16 cellular contexts compared by ENCODE assay signal in genomic region chr5:97078958-97079357, GRCh38.
DNase-seq lines count a peak whose midpoint lies in the region; ATAC-seq and TF ChIP-seq lines count a peak whose summit lies in the region.
"Had no signal": no experiment of that assay in that cellular context is flagged by ENCODE, and none has a peak within 500 bp of the region (broad histone marks: within the 10 kb centered on the region; RNA-seq: fewer than 3 reads in every experiment).

No MANE protein-coding gene starts in this region.

- H3K79me2 ChIP-seq in SK-N-SH (ENCODE audit: insufficient read depth) = no peaks in the 10 kb centered on the region

- H3K4me1 ChIP-seq in cardiac muscle cell (ENCODE audit: low read depth) (peaks cover 13% of the 10 kb centered on the region), SK-N-SH (ENCODE audit: control insufficient read depth in 1 of 2, insufficient read depth in 2 of 2, low read depth in 1 of 2, low read length in 1 of 2) (no peaks in the 10 kb centered on the region)

- CTCF ChIA-PET in SK-N-SH (lab: Yijun Ruan, JAX) = no interaction called here

- no peak for TF ChIP-seq RAD21 in SK-N-SH (IDR thresholded peaks at IDR 0.05; ENCODE audit: low read length)

- no peaks in the 10 kb centered on the region for H3K9me2 ChIP-seq in SK-N-SH

- TF ChIP-seq EP300 in SK-N-SH (IDR thresholded peaks at IDR 0.05; ENCODE audit: borderline replicate concordance in 1 of 2, low read depth in 1 of 2, low read length in 1 of 2) = no peak

- TF ChIP-seq CTCF in cardiac muscle cell (IDR thresholded peaks at IDR 0.05; ENCODE audit: low read depth, low read length) (no peak), fibroblast of mammary gland (conservative IDR thresholded peaks at IDR 0.05; ENCODE audit: control insufficient read depth, insufficient read depth, low read depth, low read length) (no peak), SK-N-SH (IDR thresholded peaks at IDR 0.05) (no peak)

- ATAC-seq in GM18868 (IDR thresholded peaks at IDR 0.05; ENCODE audit: unreplicated experiment) (no peak), HG02885 (IDR thresholded peaks at IDR 0.05; ENCODE audit: poor library complexity, unreplicated experiment) (no peak)

- H2AFZ ChIP-seq in SK-N-SH (ENCODE audit: low read depth) = no peak overlapping the region

- no peaks in the 10 kb centered on the region for H3F3A ChIP-seq in SK-N-SH (replicated peaks; ENCODE audit: insufficient read depth)

- intact Hi-C loops in cardiac septum (cut with DNase I) = no loop called here

- H3K27me3 ChIP-seq in cardiac muscle cell = no peaks in the 10 kb centered on the region
- no peaks in the 10 kb centered on the region for H3K27me3 ChIP-seq in SK-N-SH (ENCODE audit: insufficient read depth)

- POLR2A ChIA-PET in SK-N-SH (lab: Yijun Ruan, JAX) = no interaction called here

- no peak for DNase-seq in cardiac muscle cell (ENCODE audit: low read depth in 1 of 2, low spot score in 1 of 2)
- no peak for DNase-seq in cardiac septum (ENCODE audit: low spot score)
- peak; percentile 29 for DNase-seq in NCI-H69 (lab: John Stamatoyannopoulos, UW)
- peak; percentile 89 for DNase-seq in fibroblast of mammary gland (ENCODE audit: low read depth)
- DNase-seq in stromal cell of bone marrow (ENCODE audit: low read depth) = peak; percentile 48
- no peak for DNase-seq in SK-N-SH
- DNase-seq: activated CD4-positive, CD25-positive, alpha-beta regulatory T cell; amniotic stem cell; DMS 273 treated with DMSO at 0.1 percent for 48 hours; GOT3; NCI-H2171 treated with DMSO at 0.1 percent for 48 hours; NK-92 treated with Interleukin-12 subunit alpha and Interleukin-12 subunit beta, amount 100 ng/mL, for 24 hours; posterior cingulate gyrus had no signal

- H4K20me1 ChIP-seq in SK-N-SH (ENCODE audit: insufficient read depth) = no peaks in the 10 kb centered on the region

- 55% methylated on average over 1 of the region's 1 CpG for WGBS in SK-N-SH (ENCODE audit: low lambda C conversion rate)

- H3K36me3 ChIP-seq in cardiac muscle cell (no peaks in the 10 kb centered on the region), SK-N-SH (replicated peaks in 1 of 2; ENCODE audit: control insufficient read depth in 1 of 2, insufficient read depth in 2 of 2, low read length in 1 of 2) (no peaks in the 10 kb centered on the region)

- H3K9me3 ChIP-seq in cardiac muscle cell (ENCODE audit: low read depth) (no peaks in the 10 kb centered on the region), SK-N-SH (no peaks in the 10 kb centered on the region)

- H3K4me2 ChIP-seq in SK-N-SH = no peak overlapping the region

- H3K9ac ChIP-seq in SK-N-SH = no peak overlapping the region

- H3K27ac ChIP-seq in cardiac muscle cell (peak overlapping the region; percentile 44), SK-N-SH (ENCODE audit: low read depth in 2 of 2, low read length in 1 of 2) (no peak overlapping the region)
- H3K27ac ChIP-seq: SK-N-MC had no signal

- no peak overlapping the region for H3K4me3 ChIP-seq in cardiac muscle cell
- H3K4me3 ChIP-seq in fibroblast of mammary gland (ENCODE audit: control insufficient read depth, low read depth, low read length) = no peak overlapping the region
- H3K4me3 ChIP-seq in SK-N-SH (ENCODE audit: low read depth in 2 of 2, low read length in 1 of 2) = no peak overlapping the region
- H3K4me3 ChIP-seq: SK-N-MC had no signal

TF ChIP-seq in SK-N-SH, 30 proteins besides CTCF, POLR2A, EP300 and RAD21:
- no peak for TF ChIP-seq SIN3A (IDR thresholded peaks at IDR 0.05; ENCODE audit: borderline replicate concordance, low read depth, low read length)
- no peak for TF ChIP-seq FOXJ3 (CRISPR knock-in tag; IDR thresholded peaks at IDR 0.05)
- TF ChIP-seq CHD2 (IDR thresholded peaks at IDR 0.05; ENCODE audit: low read length, partially characterized antibody) = no peak
- no peak for TF ChIP-seq POLR2AphosphoS5 (IDR thresholded peaks at IDR 0.05; ENCODE audit: low read depth, low read length)
- no peak for TF ChIP-seq GABPA (IDR thresholded peaks at IDR 0.05; ENCODE audit: low read depth)
- no peak for TF ChIP-seq FOXM1 (IDR thresholded peaks at IDR 0.05; ENCODE audit: low read depth)
- TF ChIP-seq NFIC (IDR thresholded peaks at IDR 0.05; ENCODE audit: borderline replicate concordance) = no peak
- TF ChIP-seq, protein P1, sequence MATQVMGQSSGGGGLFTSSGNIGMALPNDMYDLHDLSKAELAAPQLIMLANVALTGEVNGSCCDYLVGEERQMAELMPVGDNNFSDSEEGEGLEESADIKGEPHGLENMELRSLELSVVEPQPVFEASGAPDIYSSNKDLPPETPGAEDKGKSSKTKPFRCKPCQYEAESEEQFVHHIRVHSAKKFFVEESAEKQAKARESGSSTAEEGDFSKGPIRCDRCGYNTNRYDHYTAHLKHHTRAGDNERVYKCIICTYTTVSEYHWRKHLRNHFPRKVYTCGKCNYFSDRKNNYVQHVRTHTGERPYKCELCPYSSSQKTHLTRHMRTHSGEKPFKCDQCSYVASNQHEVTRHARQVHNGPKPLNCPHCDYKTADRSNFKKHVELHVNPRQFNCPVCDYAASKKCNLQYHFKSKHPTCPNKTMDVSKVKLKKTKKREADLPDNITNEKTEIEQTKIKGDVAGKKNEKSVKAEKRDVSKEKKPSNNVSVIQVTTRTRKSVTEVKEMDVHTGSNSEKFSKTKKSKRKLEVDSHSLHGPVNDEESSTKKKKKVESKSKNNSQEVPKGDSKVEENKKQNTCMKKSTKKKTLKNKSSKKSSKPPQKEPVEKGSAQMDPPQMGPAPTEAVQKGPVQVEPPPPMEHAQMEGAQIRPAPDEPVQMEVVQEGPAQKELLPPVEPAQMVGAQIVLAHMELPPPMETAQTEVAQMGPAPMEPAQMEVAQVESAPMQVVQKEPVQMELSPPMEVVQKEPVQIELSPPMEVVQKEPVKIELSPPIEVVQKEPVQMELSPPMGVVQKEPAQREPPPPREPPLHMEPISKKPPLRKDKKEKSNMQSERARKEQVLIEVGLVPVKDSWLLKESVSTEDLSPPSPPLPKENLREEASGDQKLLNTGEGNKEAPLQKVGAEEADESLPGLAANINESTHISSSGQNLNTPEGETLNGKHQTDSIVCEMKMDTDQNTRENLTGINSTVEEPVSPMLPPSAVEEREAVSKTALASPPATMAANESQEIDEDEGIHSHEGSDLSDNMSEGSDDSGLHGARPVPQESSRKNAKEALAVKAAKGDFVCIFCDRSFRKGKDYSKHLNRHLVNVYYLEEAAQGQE (IDR thresholded peaks at IDR 0.05; ENCODE audit: low read depth, low read length) = no peak
- no peak for TF ChIP-seq TAF1 (IDR thresholded peaks at IDR 0.05; ENCODE audit: borderline replicate concordance, low read depth, low read length)

Comparison
In these comparisons a context has a peak if more than half of its experiments do, and no peak if none do; other contexts are left out.
1. DNase-seq: peak in NCI-H69 (single experiment), fibroblast of mammary gland (single experiment) and stromal cell of bone marrow (single experiment); none in cardiac muscle cell (0 of 2), cardiac septum (single experiment) and SK-N-SH (single experiment).